Comparison of ENCODE assay signal across 19 cellular contexts in genomic region chr12:3445127-3445978, GRCh38. TPM values are rescaled to one million over a fixed set of nuclear protein-coding genes. Genes with fewer than 3 reads are reported as not detected.
"Had no signal": no experiment of that assay in that cellular context is flagged by ENCODE, and none has a peak within 500 bp of the region (broad histone marks: within the 10 kb centered on the region; RNA-seq: fewer than 3 reads in every experiment).

No MANE protein-coding gene starts in this region.

- DNase-seq: activated CD4-positive, alpha-beta memory T cell treated with anti-CD3 and anti-CD28 coated beads, Interleukin-2, amount 10 ng/mL, durations not matched to agents 7 days and 5 days; activated CD4-positive, alpha-beta T cell treated with anti-CD3 and anti-CD28 coated beads for 1 hour; activated gamma-delta T cell treated with Interleukin-2 at 50 U/mL for 16 hours; activated naive CD8-positive, alpha-beta T cell treated with anti-CD3 and anti-CD28 coated beads for 36 hours; activated T-cell treated with anti-CD3 and anti-CD28 coated beads, Interleukin-2, amount 50 U/mL, for 72 hours; anterior cingulate cortex; naive thymus-derived CD8-positive, alpha-beta T cell; right cardiac atrium; spleen; stimulated activated CD4-positive, alpha-beta T cell treated with anti-CD3 and anti-CD28 coated beads, Interleukin-1b, Interleukin-23, amount 100 ng/mL, for 48 hours; T1000; testis had no signal

- H3K9me3 ChIP-seq: breast epithelium, esophagus muscularis mucosa, spleen, testis, vagina had no signal

- H3K27me3 ChIP-seq: breast epithelium, spleen, testis, vagina had no signal

- H3K36me3 ChIP-seq: breast epithelium, esophagus muscularis mucosa, spleen, vagina had no signal

- H3K4me3 ChIP-seq: breast epithelium, esophagus muscularis mucosa, spleen, testis, vagina had no signal

- H3K4me1 ChIP-seq: breast epithelium, esophagus muscularis mucosa, spleen, testis, vagina had no signal

- ATAC-seq: activated T-cell treated with anti-CD3 and anti-CD28 coated beads, Interleukin-2, amount 50 U/mL, for 72 hours; naive thymus-derived CD8-positive, alpha-beta T cell; right cardiac atrium had no signal

- H3K27ac ChIP-seq: breast epithelium, esophagus muscularis mucosa, spleen, testis, vagina had no signal

RNA-seq across cellular contexts. Expression of gene PRMT8, which starts 45.6 kb away (rescaled TPM):
- total RNA-seq: activated CD4-positive, alpha-beta memory T cell treated with anti-CD3 and anti-CD28 coated beads, Interleukin-2, amount 10 ng/mL, durations not matched to agents 7 days and 5 days; activated naive CD8-positive, alpha-beta T cell treated with anti-CD3 and anti-CD28 coated beads for 36 hours; activated T-cell treated with anti-CD3 and anti-CD28 coated beads, Interleukin-2, amount 50 U/mL, for 72 hours; breast epithelium; chondrocyte; esophagus muscularis mucosa; fibroblast of villous mesenchyme; lung microvascular endothelial cell; mononuclear cell; naive thymus-derived CD8-positive, alpha-beta T cell; spleen; vagina had no signal
